Comparison of ENCODE assay signal across 11 cellular contexts in genomic region chr6:48087448-48087847, GRCh38. TPM values are rescaled to one million over a fixed set of nuclear protein-coding genes. Genes with fewer than 3 reads are reported as not detected.
DNase-seq lines count a peak whose midpoint lies in the region; ATAC-seq, FAIRE-seq and TF ChIP-seq lines count a peak whose summit lies in the region.
"Had no signal": no experiment of that assay in that cellular context is flagged by ENCODE, and none has a peak within 500 bp of the region (broad histone marks: within the 10 kb centered on the region; RNA-seq: fewer than 3 reads in every experiment).

No MANE protein-coding gene starts in this region.

- H3K9me3 Mint-ChIP-seq in chondrocyte (ENCODE audit: low read depth) = no peaks in the 10 kb centered on the region

- no peak for FAIRE-seq in GM19239 (lab: Jason Lieb, UNC)

- no peak overlapping the region for H3K4me2 ChIP-seq in osteoblast (ENCODE audit: insufficient read depth, low read length)
- H3K4me2 ChIP-seq: BLaER1 had no signal

- no peaks in the 10 kb centered on the region for H3K79me2 ChIP-seq in osteoblast (ENCODE audit: insufficient read depth, low read length)

- no peak overlapping the region for H3K4me3 Mint-ChIP-seq in chondrocyte (ENCODE audit: unreplicated experiment)
- H3K4me3 Mint-ChIP-seq: memory B cell had no signal

- ATAC-seq in HG02852 (IDR thresholded peaks at IDR 0.05; ENCODE audit: unreplicated experiment) = no peak

- no peaks in the 10 kb centered on the region for H3K4me1 ChIP-seq in osteoblast (ENCODE audit: insufficient read depth, low read length)
- H3K4me1 ChIP-seq: BLaER1 had no signal

- H3K9me3 ChIP-seq in osteoblast (ENCODE audit: low read depth, low read length) = no peaks in the 10 kb centered on the region
- H3K9me3 ChIP-seq: BLaER1 had no signal

- no peak overlapping the region for H3K4me3 ChIP-seq in osteoblast (ENCODE audit: insufficient read depth, low read length)
- H3K4me3 ChIP-seq: BLaER1 had no signal

- H3K27me3 Mint-ChIP-seq in chondrocyte (ENCODE audit: low read depth) = no peaks in the 10 kb centered on the region
- H3K27me3 Mint-ChIP-seq: memory B cell had no signal

- peaks cover 2% of the 10 kb centered on the region for H3K4me1 Mint-ChIP-seq in chondrocyte (ENCODE audit: low read depth)
- H3K4me1 Mint-ChIP-seq: memory B cell had no signal

- TF ChIP-seq CTCF in chondrocyte (IDR thresholded peaks at IDR 0.05) (peak; percentile 81), osteoblast (IDR thresholded peaks at IDR 0.05; ENCODE audit: extremely low read depth, low read depth, low read length) (peak; percentile 50)

- H3K27ac ChIP-seq in osteoblast (ENCODE audit: low read depth, low read length) = no peak overlapping the region
- H3K27ac ChIP-seq: BLaER1 had no signal

- H3K27me3 ChIP-seq in osteoblast (ENCODE audit: insufficient read depth, low read length) = no peaks in the 10 kb centered on the region
- H3K27me3 ChIP-seq: BLaER1 had no signal

- no peaks in the 10 kb centered on the region for H3K36me3 ChIP-seq in osteoblast (ENCODE audit: insufficient read depth, low read length)
- H3K36me3 ChIP-seq: BLaER1 had no signal

- no peak overlapping the region for H2AFZ ChIP-seq in osteoblast (ENCODE audit: low read length)

- DNase-seq in NCI-H510A treated with DMSO at 0.1 percent for 48 hours (lab: John Stamatoyannopoulos, UW) = peak; percentile 73
- DNase-seq in NCI-H510A (lab: John Stamatoyannopoulos, UW) = no peak
- DNase-seq in NCI-H526 treated with DMSO at 0.1 percent for 48 hours (lab: John Stamatoyannopoulos, UW) = peak; percentile 47
- DNase-seq in chondrocyte (ENCODE audit: low spot score) = no peak
- DNase-seq in osteoblast (ENCODE audit: insufficient read length, low spot score, missing footprints) = no peak
- DNase-seq in GM19239 (ENCODE audit: insufficient read length, low spot score) = no peak
- DNase-seq in stimulated activated CD4-positive, alpha-beta T cell treated with anti-CD3 and anti-CD28 coated beads, Interleukin-1b, Interleukin-23, amount 100 ng/mL, for 48 hours = no peak
- DNase-seq: NCI-H2029 treated with DMSO at 0.1 percent for 48 hours had no signal

- no peaks in the 10 kb centered on the region for H4K20me1 ChIP-seq in osteoblast (ENCODE audit: insufficient read depth, low read length)
- H4K20me1 ChIP-seq: BLaER1 had no signal

- no peak overlapping the region for H3K27ac Mint-ChIP-seq in chondrocyte (ENCODE audit: unreplicated experiment)
- H3K27ac Mint-ChIP-seq: memory B cell had no signal

- no peaks in the 10 kb centered on the region for H3K36me3 Mint-ChIP-seq in chondrocyte (ENCODE audit: low read depth)
- H3K36me3 Mint-ChIP-seq: memory B cell had no signal

RNA-seq across cellular contexts. Expression of gene PTCHD4, which starts 23.5 kb away (rescaled TPM):
- total RNA-seq in chondrocyte (0.95 to 7.6 TPM (median 1.1 TPM) in 3 replicates), osteoblast (6.5 and 9.7 TPM in 2 replicates)

Comparison
In these comparisons a context has a peak if more than half of its experiments do, and no peak if none do; other contexts are left out.
1. DNase-seq: peak in NCI-H510A treated with DMSO at 0.1 percent for 48 hours (single experiment) and NCI-H526 treated with DMSO at 0.1 percent for 48 hours (single experiment); none in NCI-H510A (single experiment), chondrocyte (single experiment), osteoblast (single experiment), GM19239 (single experiment) and stimulated activated CD4-positive, alpha-beta T cell treated with anti-CD3 and anti-CD28 coated beads, Interleukin-1b, Interleukin-23, amount 100 ng/mL, for 48 hours (single experiment).